1 cellular context compared by ENCODE assay signal in the genomic region with DNA sequence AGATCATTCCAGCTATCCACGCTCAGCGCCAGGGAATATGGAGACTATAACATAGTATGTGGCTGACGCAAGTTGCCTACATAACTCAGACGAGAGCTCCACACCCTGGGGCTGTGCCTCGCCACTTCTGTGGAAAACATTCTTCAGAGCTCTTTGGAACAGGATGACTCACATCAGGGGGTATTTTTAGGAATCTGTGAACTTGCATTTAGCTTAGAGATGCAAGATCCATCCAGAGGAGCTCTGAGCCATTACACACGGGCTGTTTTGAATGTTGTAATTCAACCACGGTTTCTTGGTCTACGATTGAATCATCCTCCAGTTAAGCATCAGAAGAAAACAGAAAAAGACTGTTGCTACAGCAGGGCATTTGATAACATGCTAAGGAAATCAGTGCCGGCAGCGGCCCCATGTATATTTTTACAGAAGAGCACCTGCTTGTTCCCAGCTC.
TF ChIP-seq lines count a peak whose summit lies in the region.

No MANE protein-coding gene starts in this region.

TF ChIP-seq in A549, 52 proteins besides CTCF, POLR2A, EP300 and RAD21 (continued from another document):
- TF ChIP-seq, protein P1, sequence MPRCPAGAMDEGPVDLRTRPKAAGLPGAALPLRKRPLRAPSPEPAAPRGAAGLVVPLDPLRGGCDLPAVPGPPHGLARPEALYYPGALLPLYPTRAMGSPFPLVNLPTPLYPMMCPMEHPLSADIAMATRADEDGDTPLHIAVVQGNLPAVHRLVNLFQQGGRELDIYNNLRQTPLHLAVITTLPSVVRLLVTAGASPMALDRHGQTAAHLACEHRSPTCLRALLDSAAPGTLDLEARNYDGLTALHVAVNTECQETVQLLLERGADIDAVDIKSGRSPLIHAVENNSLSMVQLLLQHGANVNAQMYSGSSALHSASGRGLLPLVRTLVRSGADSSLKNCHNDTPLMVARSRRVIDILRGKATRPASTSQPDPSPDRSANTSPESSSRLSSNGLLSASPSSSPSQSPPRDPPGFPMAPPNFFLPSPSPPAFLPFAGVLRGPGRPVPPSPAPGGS (IDR thresholded peaks at IDR 0.05): peak; percentile 80; the same call in 1 of the 3 replicates
- no peak for TF ChIP-seq EHMT2 (IDR thresholded peaks at IDR 0.05; ENCODE audit: low read depth)
